Comparison of ENCODE assay signal across 36 cellular contexts in genomic region chr7:113134025-113134424, GRCh38. TPM values are rescaled to one million over a fixed set of nuclear protein-coding genes. Genes with fewer than 3 reads are reported as not detected.
"Had no signal": no experiment of that assay in that cellular context is flagged by ENCODE, and none has a peak within 500 bp of the region (broad histone marks: within the 10 kb centered on the region; RNA-seq: fewer than 3 reads in every experiment).

No MANE protein-coding gene starts in this region.

- DNase-seq: Karpas-422, Kasumi-1, MG63, MV-4-11, NCI-H1048, NCI-H1092, NCI-H1092 treated with DMSO at 0.1 percent for 48 hours, NCI-H1105, NCI-H1105 treated with DMSO at 0.1 percent for 48 hours, NCI-H1417, NCI-H1417 treated with DMSO at 0.1 percent for 48 hours, NCI-H1436, NCI-H1436 treated with DMSO at 0.1 percent for 48 hours, NCI-H146, NCI-H1694, NCI-H1694 treated with DMSO at 0.1 percent for 48 hours, NCI-H187, NCI-H187 treated with DMSO at 0.1 percent for 48 hours, NCI-H2029, NCI-H2029 treated with DMSO at 0.1 percent for 48 hours, NCI-H2081, NCI-H2081 treated with DMSO at 0.1 percent for 48 hours, NCI-H2107, NCI-H2171, NCI-H2171 treated with DMSO at 0.1 percent for 48 hours, NCI-H2227 treated with DMSO at 0.1 percent for 48 hours, NCI-H226, NCI-H345, NCI-H446, NCI-H446 treated with DMSO at 0.1 percent for 48 hours, NCI-H510A, NCI-H510A treated with DMSO at 0.1 percent for 48 hours, NCI-H524, NCI-H524 treated with DMSO at 0.1 percent for 48 hours, NCI-H526 had no signal

- H3K4me3 ChIP-seq: MG63 had no signal

- H3K36me3 ChIP-seq: MG63 had no signal

- H3K27me3 ChIP-seq: MG63 had no signal

- H3K9me3 ChIP-seq: MG63 had no signal

RNA-seq across cellular contexts. Expression of gene GPR85, which starts 47.4 kb away (rescaled TPM):
- total RNA-seq: NCI-H460 had no signal
